ENCODE assay signal across 1 cellular context in genomic region chr12:32893008-32893407, GRCh38.
TF ChIP-seq lines count a peak whose summit lies in the region.

No MANE protein-coding gene starts in this region.

TF ChIP-seq in SK-N-SH, 30 proteins besides CTCF, POLR2A, EP300 and RAD21 (continued from another document):
- no peak for TF ChIP-seq GABPA (IDR thresholded peaks at IDR 0.05; ENCODE audit: low read depth)
